23 cellular contexts compared by ENCODE assay signal in genomic region chr12:127277882-127278281, GRCh38.
DNase-seq lines count a peak whose midpoint lies in the region; ATAC-seq and TF ChIP-seq lines count a peak whose summit lies in the region.
"Had no signal": no experiment of that assay in that cellular context is flagged by ENCODE, and none has a peak within 500 bp of the region (broad histone marks: within the 10 kb centered on the region; RNA-seq: fewer than 3 reads in every experiment).

No MANE protein-coding gene starts in this region.

- POLR2A ChIA-PET in activated CD4-positive, alpha-beta T cell treated with anti-CD3 and anti-CD28 coated beads for 36 hours (lab: Charles Lee), result no interaction called here

- H3K36me3 ChIP-seq in tibial nerve, result no peaks in the 10 kb centered on the region
- H3K36me3 ChIP-seq: prostate gland, spleen, upper lobe of right lung had no signal

- peak; percentile 40 for DNase-seq in activated CD8-positive, alpha-beta memory T cell treated with anti-CD3 and anti-CD28 coated beads, Interleukin-2, amount 10 ng/mL, durations not matched to agents 7 days and 5 days
- no peak for DNase-seq in activated CD8-positive, alpha-beta memory T cell treated with anti-CD3 and anti-CD28 coated beads for 24 hours
- DNase-seq in renal cortical epithelial cell (ENCODE audit: low read depth) (peak; percentile 52), tibial nerve (ENCODE audit: low spot score in 2 of 2) (no peak)
- DNase-seq in activated CD4-positive, alpha-beta T cell treated with anti-CD3 and anti-CD28 coated beads for 36 hours, result no peak
- no peak for DNase-seq in activated effector memory CD4-positive, alpha-beta T cell treated with Interleukin-2 at 50 U/mL for 16 hours
- DNase-seq: activated T-cell treated with anti-CD3 and anti-CD28 coated beads, Interleukin-2, amount 50 U/mL, for 48 hours; effector CD4-positive, alpha-beta T cell; mesenchymal stem cell; MV-4-11; NCI-H2029; NCI-H748 treated with DMSO at 0.1 percent for 48 hours; nephron progenitor cell; spleen; stimulated activated naive CD4-positive, alpha-beta T cell; upper lobe of right lung had no signal

- no peaks in the 10 kb centered on the region for H3K27me3 Mint-ChIP-seq in activated CD8-positive, alpha-beta memory T cell treated with anti-CD3 and anti-CD28 coated beads, Interleukin-2, amount 10 ng/mL, durations not matched to agents 7 days and 5 days
- peaks cover 10% of the 10 kb centered on the region for H3K27me3 Mint-ChIP-seq in activated CD4-positive, alpha-beta T cell treated with anti-CD3 and anti-CD28 coated beads for 36 hours
- H3K27me3 Mint-ChIP-seq: IgD-negative memory B cell had no signal

- peaks cover 0 to 7% (median 2%) of the 10 kb centered on the region in 4 donors for H3K4me1 ChIP-seq in tibial nerve
- H3K4me1 ChIP-seq: prostate gland, upper lobe of right lung had no signal

- H3K9me3 Mint-ChIP-seq in activated CD8-positive, alpha-beta memory T cell treated with anti-CD3 and anti-CD28 coated beads, Interleukin-2, amount 10 ng/mL, durations not matched to agents 7 days and 5 days (ENCODE audit: low read depth), result no peaks in the 10 kb centered on the region
- H3K9me3 Mint-ChIP-seq in activated CD4-positive, alpha-beta T cell treated with anti-CD3 and anti-CD28 coated beads for 36 hours (ENCODE audit: low read depth), result no peaks in the 10 kb centered on the region
- H3K9me3 Mint-ChIP-seq: nephron progenitor cell had no signal

- no peak overlapping the region for H3K27ac ChIP-seq in tibial nerve
- H3K27ac ChIP-seq: 22Rv1, C4-2B, prostate gland, spleen, upper lobe of right lung had no signal

- ATAC-seq in activated CD8-positive, alpha-beta memory T cell treated with anti-CD3 and anti-CD28 coated beads, Interleukin-2, amount 10 ng/mL, durations not matched to agents 7 days and 5 days, result no peak
- ATAC-seq in HG02610 (IDR thresholded peaks at IDR 0.05; ENCODE audit: unreplicated experiment), result peak; percentile 80
- peak; percentile 64 for ATAC-seq in HG03457 (IDR thresholded peaks at IDR 0.05; ENCODE audit: unreplicated experiment)
- no peak for ATAC-seq in activated CD4-positive, alpha-beta T cell treated with anti-CD3 and anti-CD28 coated beads for 36 hours
- ATAC-seq: Panc1, upper lobe of right lung had no signal

- no peak overlapping the region for H3K4me3 ChIP-seq in tibial nerve
- H3K4me3 ChIP-seq: prostate gland, spleen, upper lobe of right lung had no signal

- no peak overlapping the region for H3K27ac Mint-ChIP-seq in activated CD8-positive, alpha-beta memory T cell treated with anti-CD3 and anti-CD28 coated beads, Interleukin-2, amount 10 ng/mL, durations not matched to agents 7 days and 5 days
- H3K27ac Mint-ChIP-seq in activated CD4-positive, alpha-beta T cell treated with anti-CD3 and anti-CD28 coated beads for 36 hours, result no peak overlapping the region
- H3K27ac Mint-ChIP-seq: IgD-negative memory B cell, nephron progenitor cell had no signal

- no peak for TF ChIP-seq POLR2A in tibial nerve (IDR thresholded peaks at IDR 0.05)

- CTCF ChIA-PET in activated CD8-positive, alpha-beta memory T cell treated with anti-CD3 and anti-CD28 coated beads, Interleukin-2, amount 10 ng/mL, durations not matched to agents 7 days and 5 days (lab: Charles Lee), result no interaction called here
- CTCF ChIA-PET in activated CD4-positive, alpha-beta T cell treated with anti-CD3 and anti-CD28 coated beads for 36 hours (lab: Charles Lee), result interaction anchor here (0.7 kb wide), 1 partner anchor 400 kb away, joined by 3 read pairs; no protein-coding TSS in a partner anchor

- no peak overlapping the region for H3K4me3 Mint-ChIP-seq in activated CD8-positive, alpha-beta memory T cell treated with anti-CD3 and anti-CD28 coated beads, Interleukin-2, amount 10 ng/mL, durations not matched to agents 7 days and 5 days
- H3K4me3 Mint-ChIP-seq in activated CD4-positive, alpha-beta T cell treated with anti-CD3 and anti-CD28 coated beads for 36 hours, result no peak overlapping the region
- H3K4me3 Mint-ChIP-seq: nephron progenitor cell had no signal

- H3K27me3 ChIP-seq in tibial nerve, result no peaks in the 10 kb centered on the region

- TF ChIP-seq EP300 in tibial nerve (IDR thresholded peaks at IDR 0.05), result no peak

- H3K9me3 ChIP-seq in tibial nerve, result no peaks in the 10 kb centered on the region
- H3K9me3 ChIP-seq: prostate gland, spleen, upper lobe of right lung had no signal

- no peaks in the 10 kb centered on the region for H3K36me3 Mint-ChIP-seq in activated CD8-positive, alpha-beta memory T cell treated with anti-CD3 and anti-CD28 coated beads, Interleukin-2, amount 10 ng/mL, durations not matched to agents 7 days and 5 days
- H3K36me3 Mint-ChIP-seq in activated CD4-positive, alpha-beta T cell treated with anti-CD3 and anti-CD28 coated beads for 36 hours (ENCODE audit: low read depth), result no peaks in the 10 kb centered on the region
- H3K36me3 Mint-ChIP-seq: IgD-negative memory B cell had no signal

- no peak for TF ChIP-seq CTCF in tibial nerve (IDR thresholded peaks at IDR 0.05)

- WGBS in tibial nerve, 2 donors, result 63 to 74% methylated on average over 7 of the region's 7 CpGs

- peaks cover 10% of the 10 kb centered on the region for H3K4me1 Mint-ChIP-seq in activated CD8-positive, alpha-beta memory T cell treated with anti-CD3 and anti-CD28 coated beads, Interleukin-2, amount 10 ng/mL, durations not matched to agents 7 days and 5 days
- no peaks in the 10 kb centered on the region for H3K4me1 Mint-ChIP-seq in activated CD4-positive, alpha-beta T cell treated with anti-CD3 and anti-CD28 coated beads for 36 hours
- H3K4me1 Mint-ChIP-seq: nephron progenitor cell had no signal

- intact Hi-C loops in activated CD4-positive, alpha-beta T cell treated with anti-CD3 and anti-CD28 coated beads for 36 hours (cut with DNase I, micrococcal nuclease), result no loop called here

Comparison
In these comparisons a context has a peak if more than half of its experiments do, and no peak if none do; other contexts are left out.
1. DNase-seq: peak in activated CD8-positive, alpha-beta memory T cell treated with anti-CD3 and anti-CD28 coated beads, Interleukin-2, amount 10 ng/mL, durations not matched to agents 7 days and 5 days (single experiment) and renal cortical epithelial cell (single experiment); none in activated CD8-positive, alpha-beta memory T cell treated with anti-CD3 and anti-CD28 coated beads for 24 hours (single experiment), activated CD4-positive, alpha-beta T cell treated with anti-CD3 and anti-CD28 coated beads for 36 hours (single experiment), tibial nerve (0 of 2) and activated effector memory CD4-positive, alpha-beta T cell treated with Interleukin-2 at 50 U/mL for 16 hours (single experiment).
2. ATAC-seq: peak in HG02610 (single experiment) and HG03457 (single experiment); none in activated CD8-positive, alpha-beta memory T cell treated with anti-CD3 and anti-CD28 coated beads, Interleukin-2, amount 10 ng/mL, durations not matched to agents 7 days and 5 days (single experiment) and activated CD4-positive, alpha-beta T cell treated with anti-CD3 and anti-CD28 coated beads for 36 hours (single experiment).